Comparison of ENCODE assay signal across 1 cellular context in genomic region chr11:62025429-62026105, GRCh38.
TF ChIP-seq lines count a peak whose summit lies in the region.

No MANE protein-coding gene starts in this region.

TF ChIP-seq in K562, 482 proteins besides CTCF, POLR2A, EP300 and RAD21 (continued from another document and continues in another):
- TF ChIP-seq CHD4 (IDR thresholded peaks at IDR 0.05; ENCODE audit: insufficient read depth, insufficient replicate concordance, low read depth, low read length, poor library complexity, severe bottlenecking) (no peak), ATF1 (CRISPR knock-in tag; IDR thresholded peaks at IDR 0.05) (no peak), ATF1 (tag; IDR thresholded peaks at IDR 0.05) (peak; percentile 96), CBX2 (IDR thresholded peaks at IDR 0.05; ENCODE audit: insufficient read depth, low read length, poor library complexity, severe bottlenecking) (no peak), RBFOX2 (IDR thresholded peaks at IDR 0.05; ENCODE audit: low read depth, low read length) (peak; percentile 39; the same call in 1 of the 2 replicates), GABPB1 (CRISPR knock-in tag; IDR thresholded peaks at IDR 0.05) (peak; percentile 94), ZSCAN29 (IDR thresholded peaks at IDR 0.05) (no peak), ZC3H8 (IDR thresholded peaks at IDR 0.05) (no peak), MCM7 (IDR thresholded peaks at IDR 0.05) (no peak), CHCHD3 (CRISPR knock-in tag; IDR thresholded peaks at IDR 0.05) (no peak), ATF4 (CRISPR knock-in tag; IDR thresholded peaks at IDR 0.05) (peak; percentile 85; the same call in 1 of the 2 replicates), MAX (CRISPR knock-in tag; IDR thresholded peaks at IDR 0.05) (peak; percentile 95), CREM (IDR thresholded peaks at IDR 0.05; ENCODE audit: low read depth) (peak; percentile 93), HNRNPLL (IDR thresholded peaks at IDR 0.05; ENCODE audit: low read depth, low read length, poor library complexity, severe bottlenecking) (peak; percentile 32), ZNF740 (CRISPR knock-in tag; IDR thresholded peaks at IDR 0.05) (no peak), ZNF740 (tag; IDR thresholded peaks at IDR 0.05) (no peak), POLR2B (IDR thresholded peaks at IDR 0.05; ENCODE audit: low read depth, partially characterized antibody) (peak; percentile 39), ZNF589 (CRISPR knock-in tag; IDR thresholded peaks at IDR 0.05; ENCODE audit: low read depth) (peak; percentile 88), NR0B1 (IDR thresholded peaks at IDR 0.05; ENCODE audit: partially characterized antibody) (no peak), KDM4B (IDR thresholded peaks at IDR 0.05; ENCODE audit: borderline replicate concordance in 2 of 2, low read depth in 1 of 2) (0 out of 4 replicates have a peak, but pooled peaks of 1 of the 2 experiments have one; percentile 28), ZNF121 (CRISPR knock-in tag; conservative IDR thresholded peaks at IDR 0.05) (no peak), GTF3C2 (IDR thresholded peaks at IDR 0.05; ENCODE audit: borderline replicate concordance, extremely low read depth, insufficient read length) (no peak), ZNF347 (CRISPR knock-in tag; IDR thresholded peaks at IDR 0.05; ENCODE audit: low read depth) (no peak), ARID1B (IDR thresholded peaks at IDR 0.05) (peak; percentile 94), SFPQ (IDR thresholded peaks at IDR 0.05; ENCODE audit: low read depth, low read length) (no peak), PKNOX1 (IDR thresholded peaks at IDR 0.05) (peak; percentile 95), ILF3 (IDR thresholded peaks at IDR 0.05; ENCODE audit: borderline replicate concordance) (no peak), FOXA3 (CRISPR knock-in tag; conservative IDR thresholded peaks at IDR 0.05 in 1 of 2, IDR thresholded peaks at IDR 0.05 in 1 of 2) (peak; percentile 69 to 87), RFX7 (CRISPR knock-in tag; IDR thresholded peaks at IDR 0.05) (no peak), RERE (CRISPR knock-in tag; IDR thresholded peaks at IDR 0.05; ENCODE audit: borderline replicate concordance) (0 out of 2 replicates have a peak, but pooled peaks have one; percentile 49), TSHZ1 (CRISPR knock-in tag; IDR thresholded peaks at IDR 0.05) (no peak), PPARD (CRISPR knock-in tag; IDR thresholded peaks at IDR 0.05) (no peak), POLR2AphosphoS2 (IDR thresholded peaks at IDR 0.05; ENCODE audit: low read length) (no peak), CREB5 (CRISPR knock-in tag; IDR thresholded peaks at IDR 0.05) (no peak), CEBPB (tag; IDR thresholded peaks at IDR 0.05) (peak; percentile 99), ZNF584 (CRISPR knock-in tag; IDR thresholded peaks at IDR 0.05; ENCODE audit: low read depth) (peak; percentile 90), ZBTB8A (IDR thresholded peaks at IDR 0.05; ENCODE audit: partially characterized antibody) (no peak)
